In genomic region chr19:39720144-39720543, GRCh38 we compare ENCODE assay signal across 7 cellular contexts. TPM values are rescaled to one million over a fixed set of nuclear protein-coding genes. Genes with fewer than 3 reads are reported as not detected.
"Had no signal": no experiment of that assay in that cellular context is flagged by ENCODE, and none has a peak within 500 bp of the region (broad histone marks: within the 10 kb centered on the region; RNA-seq: fewer than 3 reads in every experiment).

No MANE protein-coding gene starts in this region.

RNA-seq across cellular contexts. Expression of gene LGALS14, which starts 15.9 kb away (rescaled TPM):
- total RNA-seq: GM23248, GM23338, H4, H7, H9, HFFc6 had no signal
- polyA plus RNA-seq: GM23248, GM23338 had no signal

RNA-seq across cellular contexts. Expression of gene CLC, which starts 17.7 kb away (rescaled TPM):
- total RNA-seq: GM23248, GM23338, H7, HFFc6 had no signal
- polyA plus RNA-seq: GM23248, GM23338 had no signal

RNA-seq across cellular contexts. Expression of gene LEUTX, which starts 58.5 kb away (rescaled TPM):
- total RNA-seq: GM23248, GM23338, H1, H4, H7, H9, HFFc6 had no signal
- polyA plus RNA-seq: GM23248, GM23338, H1 had no signal
